Comparison of ENCODE assay signal across 8 cellular contexts in genomic region chr4:15171725-15172124, GRCh38.
"Had no signal": no experiment of that assay in that cellular context is flagged by ENCODE, and none has a peak within 500 bp of the region (broad histone marks: within the 10 kb centered on the region; RNA-seq: fewer than 3 reads in every experiment).

No MANE protein-coding gene starts in this region.

- H3K36me3 ChIP-seq: HAP-1 had no signal

- H3K9me3 ChIP-seq: HAP-1 had no signal

- H2AFZ ChIP-seq: GM23248 had no signal

- H3K4me3 ChIP-seq: GM23248, HAP-1 had no signal

- H3K4me1 ChIP-seq: HAP-1 had no signal

- DNase-seq: GM23248, GOT3, H7, IMR-90, KBM-7 had no signal

- ATAC-seq: HCT116 had no signal

- H3K27ac ChIP-seq: GM23248, HL-60 had no signal

- H3K9ac ChIP-seq: GM23248 had no signal
